Comparison of ENCODE assay signal across 1 cellular context in the genomic region with DNA sequence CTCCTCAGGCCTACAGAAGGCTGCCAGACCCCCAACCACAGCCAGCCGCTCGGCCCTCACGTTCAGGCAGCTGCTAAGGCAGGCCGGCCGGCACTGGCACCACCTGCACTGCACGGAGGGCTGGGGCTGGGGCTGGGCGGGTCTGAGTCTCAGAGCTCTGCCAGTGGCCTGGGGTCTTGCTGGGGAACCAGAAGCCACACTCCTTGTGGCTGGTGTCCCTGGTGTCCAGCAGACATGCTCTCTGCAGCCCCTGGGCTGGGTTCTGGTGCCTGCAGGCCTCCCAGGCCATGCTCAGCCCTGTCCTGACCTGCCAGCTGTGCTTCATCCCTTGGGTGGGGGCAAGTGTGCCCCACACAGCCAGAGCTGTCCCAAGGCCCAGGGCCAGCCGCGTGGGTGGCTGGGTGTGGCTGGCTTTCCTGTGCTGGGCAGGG.
TF ChIP-seq lines count a peak whose summit lies in the region.

No MANE protein-coding gene starts in this region.

TF ChIP-seq in HEK293, 187 proteins besides CTCF, POLR2A, EP300 and RAD21 (continued from another document):
- TF ChIP-seq, protein P1, sequence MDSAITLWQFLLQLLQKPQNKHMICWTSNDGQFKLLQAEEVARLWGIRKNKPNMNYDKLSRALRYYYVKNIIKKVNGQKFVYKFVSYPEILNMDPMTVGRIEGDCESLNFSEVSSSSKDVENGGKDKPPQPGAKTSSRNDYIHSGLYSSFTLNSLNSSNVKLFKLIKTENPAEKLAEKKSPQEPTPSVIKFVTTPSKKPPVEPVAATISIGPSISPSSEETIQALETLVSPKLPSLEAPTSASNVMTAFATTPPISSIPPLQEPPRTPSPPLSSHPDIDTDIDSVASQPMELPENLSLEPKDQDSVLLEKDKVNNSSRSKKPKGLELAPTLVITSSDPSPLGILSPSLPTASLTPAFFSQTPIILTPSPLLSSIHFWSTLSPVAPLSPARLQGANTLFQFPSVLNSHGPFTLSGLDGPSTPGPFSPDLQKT (IDR thresholded peaks at IDR 0.05; ENCODE audit: borderline replicate concordance, low read depth, low read length): no peak
- TF ChIP-seq GLI4 (tag by site-specific recombination; IDR thresholded peaks at IDR 0.05) (no peak), SP3 (tag by site-specific recombination; IDR thresholded peaks at IDR 0.05) (no peak), SALL2 (tag by site-specific recombination; IDR thresholded peaks at IDR 0.05; ENCODE audit: borderline replicate concordance) (no peak), ZNF292 (tag by site-specific recombination; IDR thresholded peaks at IDR 0.05; ENCODE audit: borderline replicate concordance, low read depth) (no peak), KLF9 (tag by site-specific recombination; IDR thresholded peaks at IDR 0.05; ENCODE audit: low read depth) (no peak)
